31 cellular contexts compared by ENCODE assay signal in the genomic region with DNA sequence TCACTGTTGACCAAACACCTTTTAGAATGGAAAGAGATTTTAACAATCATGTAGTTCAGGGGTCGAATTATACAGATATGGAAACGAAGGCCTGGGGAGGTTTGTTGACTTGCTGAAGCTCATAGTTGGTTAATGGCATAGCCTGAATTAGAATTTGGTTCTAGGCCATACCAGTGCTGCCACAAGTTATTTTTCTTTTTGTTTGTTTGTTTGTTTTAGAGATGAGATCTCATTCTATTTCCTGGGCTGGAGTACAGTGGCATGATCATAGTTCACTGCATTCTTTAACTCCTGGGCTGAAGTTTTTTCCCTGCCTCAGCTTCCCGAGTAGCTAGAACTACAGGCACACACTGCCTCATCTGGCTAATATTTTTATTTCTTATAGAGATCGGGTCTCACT. TPM values are rescaled to one million over a fixed set of nuclear protein-coding genes. Genes with fewer than 3 reads are reported as not detected.
DNase-seq lines count a peak whose midpoint lies in the region; ATAC-seq, FAIRE-seq and TF ChIP-seq lines count a peak whose summit lies in the region.
"Had no signal": no experiment of that assay in that cellular context is flagged by ENCODE, and none has a peak within 500 bp of the region (broad histone marks: within the 10 kb centered on the region; RNA-seq: fewer than 3 reads in every experiment).

No MANE protein-coding gene starts in this region.

- dilution Hi-C loops in keratinocyte (cut with MboI; ENCODE audit: extremely low pct_ligation_motif_present, low sequenced_read_pairs) = no loop called here

- H3K36me3 ChIP-seq in Panc1 (ENCODE audit: control insufficient read depth, insufficient read depth, low read length) = no peaks in the 10 kb centered on the region
- H3K36me3 ChIP-seq in keratinocyte (ENCODE audit: control insufficient read depth in 2 of 2, extremely low read depth in 1 of 2, insufficient read depth in 2 of 2, low read length in 2 of 2) = no peaks in the 10 kb centered on the region
- no peaks in the 10 kb centered on the region for H3K36me3 ChIP-seq in MM.1S (replicated peaks; ENCODE audit: insufficient read depth, low read length)
- H3K36me3 ChIP-seq: BE2C; BLaER1; BLaER1 treated with 17β-estradiol and CSF1 and Interleukin-3, amounts not matched to agents 10 nM and 100 nM had no signal

- no peaks in the 10 kb centered on the region for H3K27me3 ChIP-seq in Panc1 (ENCODE audit: control insufficient read depth, insufficient read depth, low read length)
- H3K27me3 ChIP-seq in keratinocyte (ENCODE audit: control insufficient read depth, extremely low read depth, insufficient read depth, low read length) = no peaks in the 10 kb centered on the region
- H3K27me3 ChIP-seq in MM.1S (replicated peaks; ENCODE audit: insufficient read depth, low read length) = no peaks in the 10 kb centered on the region
- H3K27me3 ChIP-seq: BE2C; BLaER1; BLaER1 treated with 17β-estradiol and CSF1 and Interleukin-3, amounts not matched to agents 10 nM and 100 nM had no signal

- H3K9me2 ChIP-seq in MM.1S (replicated peaks; ENCODE audit: insufficient read depth, low read length) = no peaks in the 10 kb centered on the region

- H3K79me2 ChIP-seq in keratinocyte (ENCODE audit: control insufficient read depth, insufficient read depth, low read length) (no peaks in the 10 kb centered on the region), MM.1S (ENCODE audit: low read length) (no peaks in the 10 kb centered on the region)

- H3K27ac ChIP-seq in Panc1 (ENCODE audit: low read length) (no peak overlapping the region), keratinocyte (ENCODE audit: control insufficient read depth, insufficient read depth, low read length) (no peak overlapping the region), MM.1S (ENCODE audit: low read length) (no peak overlapping the region)
- H3K27ac ChIP-seq: 22Rv1; A549; BLaER1; BLaER1 treated with 17β-estradiol and CSF1 and Interleukin-3, amounts not matched to agents 10 nM and 100 nM; C4-2B had no signal

- intact Hi-C loops in Panc1 (cut with micrococcal nuclease; ENCODE audit: unreplicated experiment) = no loop called here

- ATAC-seq in Panc1 (peak; percentile 91), HG02678 (IDR thresholded peaks at IDR 0.05; ENCODE audit: unreplicated experiment) (no peak)
- ATAC-seq: A549; CD8-positive, alpha-beta T cell had no signal

- H3K4me2 ChIP-seq in keratinocyte (ENCODE audit: control insufficient read depth, extremely low read depth, insufficient read depth, low read depth, low read length) = no peak overlapping the region
- no peak overlapping the region for H3K4me2 ChIP-seq in MM.1S (ENCODE audit: low read depth, low read length)
- H3K4me2 ChIP-seq: A549; BLaER1; BLaER1 treated with 17β-estradiol and CSF1 and Interleukin-3, amounts not matched to agents 10 nM and 100 nM had no signal

- H3K4me3 ChIP-seq in Panc1 (ENCODE audit: low read depth in 2 of 2, low read length in 2 of 2) (no peak overlapping the region), keratinocyte (ENCODE audit: control insufficient read depth in 2 of 3, extremely low read depth in 1 of 3, insufficient read depth in 2 of 3, low read depth in 1 of 3, low read length in 3 of 3) (no peak overlapping the region), MM.1S (ENCODE audit: low read length) (no peak overlapping the region)
- H3K4me3 ChIP-seq: A549; BLaER1; BLaER1 treated with 17β-estradiol and CSF1 and Interleukin-3, amounts not matched to agents 10 nM and 100 nM had no signal

- no peaks in the 10 kb centered on the region for H4K20me1 ChIP-seq in keratinocyte (ENCODE audit: control insufficient read depth, extremely low read depth, insufficient read depth, low read length)
- H4K20me1 ChIP-seq in MM.1S (ENCODE audit: insufficient read depth, low read length) = no peaks in the 10 kb centered on the region
- H4K20me1 ChIP-seq: BLaER1; BLaER1 treated with 17β-estradiol and CSF1 and Interleukin-3, amounts not matched to agents 10 nM and 100 nM had no signal

- in situ Hi-C loops in Panc1 (cut with HindIII; ENCODE audit: low pct_unique_long_range_greater_than_20kb, low sequenced_read_pairs) = no loop called here

- H2AFZ ChIP-seq in keratinocyte (ENCODE audit: control insufficient read depth, low read length) = no peak overlapping the region
- H2AFZ ChIP-seq in MM.1S (ENCODE audit: low read length) = no peak overlapping the region

- no peaks in the 10 kb centered on the region for H3K9me1 ChIP-seq in keratinocyte (ENCODE audit: control insufficient read depth, extremely low read depth, insufficient read depth, low read length)

- H3K4me1 ChIP-seq in Panc1 (ENCODE audit: control insufficient read depth, insufficient read depth, low read length) (no peaks in the 10 kb centered on the region), keratinocyte (ENCODE audit: control insufficient read depth, extremely low read depth, insufficient read depth, low read length) (no peaks in the 10 kb centered on the region), MM.1S (ENCODE audit: low read length) (no peaks in the 10 kb centered on the region)
- H3K4me1 ChIP-seq: A549; BE2C; BLaER1; BLaER1 treated with 17β-estradiol and CSF1 and Interleukin-3, amounts not matched to agents 10 nM and 100 nM; Caco-2 had no signal

- H3K9me3 ChIP-seq in Panc1 (ENCODE audit: control insufficient read depth, insufficient read depth, low read depth, low read length) = no peaks in the 10 kb centered on the region
- no peaks in the 10 kb centered on the region for H3K9me3 ChIP-seq in keratinocyte (ENCODE audit: control insufficient read depth, low read depth, low read length)
- no peaks in the 10 kb centered on the region for H3K9me3 ChIP-seq in MM.1S (replicated peaks; ENCODE audit: insufficient read depth, low read length)
- H3K9me3 ChIP-seq: A549, BE2C, BLaER1, Caco-2 had no signal

- CTCF ChIA-PET in Panc1 (lab: Charles Lee) = no interaction called here

- POLR2A ChIA-PET in Panc1 (lab: Charles Lee) = no interaction called here

- DNase-seq in Panc1 (ENCODE audit: low read depth, low spot score) (peak; percentile 45), keratinocyte (ENCODE audit: low read depth, low spot score) (no peak), MM.1S (no peak)
- DNase-seq: 8988T; ACHN; AML-193; BE2C; C1 segment of cervical spinal cord; Caco-2; Calu3; CD4-positive, alpha-beta memory T cell; CD4-positive, alpha-beta T cell; CD4-positive, CD25-positive, alpha-beta regulatory T cell; CD8-positive, alpha-beta memory T cell; CD8-positive, alpha-beta T cell; COR-L47; DMS 273 treated with DMSO at 0.1 percent for 48 hours; DMS153; DMS53; DMS79; DMS79 treated with DMSO at 0.1 percent for 48 hours; DND-41; EL had no signal

- BruUV-seq in Panc1 (replicated peaks; lab: Mats Ljungman, UMichigan) = no TSS peak

- no peaks in the 10 kb centered on the region for H3F3A ChIP-seq in MM.1S (ENCODE audit: insufficient read depth, low read length)

- TF ChIP-seq CTCF in Panc1 (IDR thresholded peaks at IDR 0.05) (no peak), keratinocyte (optimal IDR thresholded peaks at IDR 0.05 in 1 of 3, IDR thresholded peaks at IDR 0.05 in 1 of 3, conservative IDR thresholded peaks at IDR 0.05 in 1 of 3; ENCODE audit: extremely low read depth in 1 of 3, insufficient read depth in 2 of 3, low read length in 3 of 3) (no peak), MM.1S (IDR thresholded peaks at IDR 0.05; ENCODE audit: low read length) (no peak)

- H3K9ac ChIP-seq in keratinocyte (ENCODE audit: control insufficient read depth, extremely low read depth, insufficient read depth, low read length) = no peak overlapping the region
- H3K9ac ChIP-seq in MM.1S (ENCODE audit: low read length) = no peak overlapping the region
- H3K9ac ChIP-seq: BLaER1; BLaER1 treated with 17β-estradiol and CSF1 and Interleukin-3, amounts not matched to agents 10 nM and 100 nM had no signal

- FAIRE-seq in keratinocyte (lab: Jason Lieb, UNC) = peak; percentile 23
- FAIRE-seq: A204.1, A549, D721Med had no signal

RNA-seq across cellular contexts. Expression of a gene that starts 25.4 kb away (rescaled TPM):
- 7.2 TPM for total RNA-seq in Panc1 (2021; ENCODE audit: unreplicated experiment)
- 1.6 TPM for polyA plus RNA-seq in Panc1 (2012; ENCODE audit: insufficient read length)
- polyA plus RNA-seq in keratinocyte = 4.5 to 5.5 TPM (median 4.5 TPM) in 3 replicates
- polyA plus RNA-seq in keratinocyte (2011; ENCODE audit: low read depth) = 0.25 TPM
- 1.5 and 2.6 TPM in 2 replicates for polyA plus RNA-seq in keratinocyte (2011; cell fraction: cytosol; rRNA removed)
- 8.1 and 9.3 TPM in 2 replicates for polyA plus RNA-seq in keratinocyte (2011; cell fraction: nucleus; rRNA removed)
- polyA plus RNA-seq in keratinocyte (2012; ENCODE audit: low replicate concordance) = 2.0 and 3.6 TPM in 2 replicates
- polyA minus RNA-seq in keratinocyte = 9.6 to 16.0 TPM (median 12.0 TPM) in 3 replicates
- polyA minus RNA-seq in keratinocyte (2011; cell fraction: cytosol; rRNA and poly(A)+ RNA removed) = 4.6 TPM
- 14.4 and 16.6 TPM in 2 replicates for polyA minus RNA-seq in keratinocyte (2011; cell fraction: nucleus; rRNA and poly(A)+ RNA removed)
